ENCODE assay signal across 8 cellular contexts in the genomic region with DNA sequence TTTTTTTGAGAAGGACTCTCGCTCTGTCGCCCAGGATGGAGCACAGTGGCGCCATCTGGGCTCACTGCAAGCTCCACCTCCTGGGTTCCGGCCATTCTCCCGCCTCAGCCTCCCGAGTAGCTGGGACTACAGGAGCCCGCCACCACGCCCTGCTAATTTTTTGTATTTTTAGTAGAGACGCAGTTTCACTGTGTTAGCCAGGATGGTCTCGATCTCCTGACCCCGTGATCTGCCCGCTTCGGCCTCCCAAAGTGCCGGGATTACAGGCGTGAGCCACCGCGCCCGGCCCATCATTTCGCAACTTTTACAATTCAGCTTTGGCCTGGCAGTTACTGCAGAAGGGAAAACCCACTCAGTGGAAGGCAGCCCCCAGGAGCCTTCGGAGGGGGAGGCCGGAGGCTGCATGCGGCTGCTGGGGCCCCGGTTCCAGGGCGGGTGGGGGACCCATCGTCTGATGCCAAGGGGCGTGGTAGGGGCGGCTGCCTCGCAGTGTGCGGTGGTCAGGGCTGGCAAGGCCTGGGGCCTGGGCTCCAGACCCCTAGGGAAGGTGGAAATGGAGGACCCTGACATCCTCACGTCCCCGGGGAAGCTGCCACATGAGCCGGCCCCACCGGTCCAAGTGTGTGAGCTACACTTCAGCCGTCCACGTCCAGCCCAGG. TPM values are rescaled to one million over a fixed set of nuclear protein-coding genes. Genes with fewer than 3 reads are reported as not detected.
DNase-seq lines count a peak whose midpoint lies in the region; TF ChIP-seq lines count a peak whose summit lies in the region.
"Not testable (repeated sequence)": the region's sequence is repeated elsewhere in the genome, so short reads cannot be mapped to it uniquely, and the experiment has no call there.

No MANE protein-coding gene starts in this region.

- H3K9me3 ChIP-seq in Peyer's patch; ectodermal cell (ENCODE audit: control insufficient read depth, low read length); iPS-18a (ENCODE audit: control insufficient read depth, low read depth, low read length); neural cell (ENCODE audit: low read length); stomach: not testable (repeated sequence)

- TF ChIP-seq RAD21 in neural cell (conservative IDR thresholded peaks at IDR 0.05) = not testable (repeated sequence)

- peak overlapping the region; percentile 77 to 91 (median 84) for H3K4me3 ChIP-seq in Peyer's patch
- H3K4me3 ChIP-seq in ectodermal cell (ENCODE audit: insufficient read depth, low read depth, low read length) = peak overlapping the region; percentile 69
- peak overlapping the region; percentile 87 for H3K4me3 ChIP-seq in iPS-18a (ENCODE audit: low read length)
- peak overlapping the region; percentile 94 for H3K4me3 ChIP-seq in neural cell (ENCODE audit: low read length)
- H3K4me3 ChIP-seq in stomach = peak overlapping the region; percentile 73 to 93 (median 79)

- H3F3A ChIP-seq in neural cell (ENCODE audit: insufficient read depth, low read length, poor library complexity, severe bottlenecking) = not testable (repeated sequence)

- not testable (repeated sequence) for TF ChIP-seq EP300 in neural cell (conservative IDR thresholded peaks at IDR 0.05; ENCODE audit: poor library complexity, severe bottlenecking); stomach (IDR thresholded peaks at IDR 0.05)

- 73 to 75% methylated on average over 35 of the region's 35 CpGs for WGBS in ectodermal cell, 2 experiments
- 51 to 60% (median 58%) methylated on average over 23 to 35 of the region's 35 CpGs for WGBS in stomach, 5 donors

- not testable (repeated sequence) for H3K4me2 ChIP-seq in neural cell (ENCODE audit: low read length)

- peak; percentile 67 for DNase-seq in CD1c-positive myeloid dendritic cell (ENCODE audit: extremely low spot score)
- peak; percentile 42 for DNase-seq in HS-27A (ENCODE audit: low read depth)
- not testable (repeated sequence) for DNase-seq in Peyer's patch
- DNase-seq in activated effector memory CD4-positive, alpha-beta T cell treated with anti-CD3 and anti-CD28 coated beads, Interleukin-2, amount 50 U/mL, for 16 hours = peak; percentile 70
- peak; percentile 45 for DNase-seq in stomach

- peak overlapping the region; percentile 93 for H3K9ac ChIP-seq in iPS-18a (ENCODE audit: low read length)
- H3K9ac ChIP-seq in neural cell (ENCODE audit: low read length) = peak overlapping the region; percentile 78

- not testable (repeated sequence) for TF ChIP-seq POLR2A in Peyer's patch (IDR thresholded peaks at IDR 0.05); stomach (IDR thresholded peaks at IDR 0.05)

- intact Hi-C loops in stomach (cut with DNase I; ENCODE audit: low total_unique reads) = not testable (repeated sequence)

- not testable (repeated sequence) for H3K9me2 ChIP-seq in neural cell (ENCODE audit: insufficient read depth, low read length)

- not testable (repeated sequence) for H2AFZ ChIP-seq in neural cell (ENCODE audit: low read depth, low read length)

- not testable (repeated sequence) for TF ChIP-seq CTCF in Peyer's patch (IDR thresholded peaks at IDR 0.05); neural cell (IDR thresholded peaks at IDR 0.05; ENCODE audit: poor library complexity, severe bottlenecking); stomach (IDR thresholded peaks at IDR 0.05)

- H3K4me1 ChIP-seq in Peyer's patch (peaks cover 0 to 29% (median 19%) of the 10 kb centered on the region in 4 donors), stomach (peaks cover 28 to 48% (median 44%) of the 10 kb centered on the region in 4 donors)
- H3K4me1 ChIP-seq in ectodermal cell (ENCODE audit: control insufficient read depth, insufficient read depth, low read length); iPS-18a (ENCODE audit: control insufficient read depth, low read depth, low read length): not testable (repeated sequence)

- H3K27ac ChIP-seq in Peyer's patch (peak overlapping the region; percentile 93 to 97 (median 94)), ectodermal cell (ENCODE audit: insufficient read depth, low read depth, low read length, poor library complexity, severe bottlenecking) (peak overlapping the region; percentile 97), iPS-18a (ENCODE audit: low read length) (peak overlapping the region; percentile 88), stomach (peak overlapping the region; percentile 87 to 97 (median 93))
- H3K27ac ChIP-seq in neural cell (ENCODE audit: low read length) = not testable (repeated sequence)

- H3K36me3 ChIP-seq in Peyer's patch (peaks cover 0 to 18% (median 0%) of the 10 kb centered on the region in 3 donors), iPS-18a (ENCODE audit: control insufficient read depth, low read depth, low read length) (peaks cover 22% of the 10 kb centered on the region), stomach (peaks cover 9 to 23% (median 22%) of the 10 kb centered on the region in 4 donors)
- not testable (repeated sequence) for H3K36me3 ChIP-seq in ectodermal cell (ENCODE audit: control insufficient read depth, insufficient read depth, low read length); neural cell (ENCODE audit: insufficient read depth, low read length)

- not testable (repeated sequence) for H3K79me2 ChIP-seq in neural cell (replicated peaks; ENCODE audit: insufficient read depth, low read length)

- H4K20me1 ChIP-seq in neural cell (ENCODE audit: insufficient read depth) = not testable (repeated sequence)

- H3K27me3 ChIP-seq in Peyer's patch; ectodermal cell (ENCODE audit: control insufficient read depth, insufficient read depth, low read length, poor library complexity, severe bottlenecking); iPS-18a (ENCODE audit: control insufficient read depth, insufficient read depth, low read length); neural cell (ENCODE audit: insufficient read depth, low read depth, low read length); stomach: not testable (repeated sequence)

RNA-seq across cellular contexts. Expression of gene APRT, which starts 1.1 kb away (rescaled TPM):
- total RNA-seq in Peyer's patch (100 to 1,000 TPM; 109 to 190 (median 122) TPM), stomach (100 to 1,000 TPM in 2 of 5 donors, 10 to 100 TPM in 3; 18.1 to 340 (median 85.3) TPM)
- polyA plus RNA-seq in ectodermal cell (2013, experiment 1 of 4) = 127 TPM
- 120 TPM for polyA plus RNA-seq in ectodermal cell (2013, experiment 2 of 4)
- polyA plus RNA-seq in ectodermal cell (2013, experiment 3 of 4) = 112 TPM
- 117 TPM for polyA plus RNA-seq in ectodermal cell (2013, experiment 4 of 4)
- polyA plus RNA-seq in neural cell (52.0 and 52.5 TPM in 2 replicates), stomach (100 to 1,000 TPM; 224 to 250 (median 241) TPM)
- polyA minus RNA-seq in neural cell = 12.7 and 15.1 TPM in 2 replicates

RNA-seq across cellular contexts. Expression of gene CDT1, which starts 9.3 kb away (rescaled TPM):
- 10 to 100 TPM in 2 of 4 donors, 1 to 10 TPM in 2; 7.9 to 28.1 (median 10.1) TPM for total RNA-seq in Peyer's patch
- 49.5 TPM for polyA plus RNA-seq in ectodermal cell (2013, experiment 1 of 4)
- 50.5 TPM for polyA plus RNA-seq in ectodermal cell (2013, experiment 2 of 4)
- polyA plus RNA-seq in ectodermal cell (2013, experiment 3 of 4) = 52.1 TPM
- polyA plus RNA-seq in ectodermal cell (2013, experiment 4 of 4) = 45.4 TPM
- polyA plus RNA-seq in neural cell = 1.0 and 5.2 TPM in 2 replicates
- polyA minus RNA-seq in neural cell = 1.5 and 10.5 TPM in 2 replicates
- 100 to 1,000 TPM in 1 of 5 donors, 10 to 100 TPM in 1, 1 to 10 TPM in 3; 1.5 to 147 (median 8.7) TPM for total RNA-seq in stomach
- polyA plus RNA-seq in stomach = 1 to 10 TPM; 3.2 to 5.2 (median 4.1) TPM

RNA-seq across cellular contexts. Expression of gene PIEZO1, which starts 27.8 kb away (rescaled TPM):
- 100 to 1,000 TPM in 3 of 4 donors, 10 to 100 TPM in 1; 76.9 to 218 (median 183) TPM for total RNA-seq in Peyer's patch
- 8.1 TPM for polyA plus RNA-seq in ectodermal cell (2013, experiment 1 of 4)
- polyA plus RNA-seq in ectodermal cell (2013, experiment 2 of 4) = 11.9 TPM
- polyA plus RNA-seq in ectodermal cell (2013, experiment 3 of 4) = 12.8 TPM
- 10.1 TPM for polyA plus RNA-seq in ectodermal cell (2013, experiment 4 of 4)
- not detected in 2 replicates for polyA plus RNA-seq in neural cell
- 0.24 TPM in 1 of 2 replicates, not detected in the other for polyA minus RNA-seq in neural cell
- total RNA-seq in stomach = 100 to 1,000 TPM in 4 of 5 donors, 10 to 100 TPM in 1; 81.7 to 171 (median 128) TPM
- polyA plus RNA-seq in stomach = 100 to 1,000 TPM in 1 of 3 donors, 10 to 100 TPM in 2; 43.7 to 153 (median 49.1) TPM

RNA-seq across cellular contexts. Expression of gene GALNS, which starts 43.9 kb away (rescaled TPM):
- total RNA-seq in Peyer's patch (100 to 1,000 TPM in 3 of 4 donors, 10 to 100 TPM in 1; 46.4 to 180 (median 133) TPM), stomach (100 to 1,000 TPM in 1 of 5 donors, 10 to 100 TPM in 4; 16.2 to 110 (median 51.9) TPM)
- 29.1 TPM for polyA plus RNA-seq in ectodermal cell (2013, experiment 1 of 4)
- polyA plus RNA-seq in ectodermal cell (2013, experiment 2 of 4) = 24.4 TPM
- 15.9 TPM for polyA plus RNA-seq in ectodermal cell (2013, experiment 3 of 4)
- 19.5 TPM for polyA plus RNA-seq in ectodermal cell (2013, experiment 4 of 4)
- polyA plus RNA-seq in neural cell (18.9 and 19.4 TPM in 2 replicates), stomach (10 to 100 TPM in 2 of 3 donors, 1 to 10 TPM in 1; 8.6 to 16.6 (median 11.5) TPM)
- 15.3 and 16.8 TPM in 2 replicates for polyA minus RNA-seq in neural cell

RNA-seq across cellular contexts. Expression of gene TRAPPC2L, which starts 44.1 kb away (rescaled TPM):
- total RNA-seq in Peyer's patch (10 to 100 TPM; 20.4 to 47.9 (median 35.4) TPM), stomach (10 to 100 TPM in 3 of 5 donors, 1 to 10 TPM in 2; 2.9 to 31.4 (median 25.2) TPM)
- 98.9 TPM for polyA plus RNA-seq in ectodermal cell (2013, experiment 1 of 4)
- polyA plus RNA-seq in ectodermal cell (2013, experiment 2 of 4) = 91.2 TPM
- 65.1 TPM for polyA plus RNA-seq in ectodermal cell (2013, experiment 3 of 4)
- 84.7 TPM for polyA plus RNA-seq in ectodermal cell (2013, experiment 4 of 4)
- polyA plus RNA-seq in neural cell (56.8 and 70.2 TPM in 2 replicates), stomach (100 to 1,000 TPM in 1 of 3 donors, 10 to 100 TPM in 2; 57.6 to 107 (median 91.4) TPM)
- 35.1 and 37.7 TPM in 2 replicates for polyA minus RNA-seq in neural cell
